Comparison of ENCODE assay signal across 8 cellular contexts in genomic region chr14:103332143-103332919, GRCh38. TPM values are rescaled to one million over a fixed set of nuclear protein-coding genes. Genes with fewer than 3 reads are reported as not detected.
DNase-seq lines count a peak whose midpoint lies in the region; ATAC-seq and TF ChIP-seq lines count a peak whose summit lies in the region.

No MANE protein-coding gene starts in this region.

- in situ Hi-C loops in GM13977 (cut with MboI; ENCODE audit: low pct_unique_long_range_greater_than_20kb, low sequenced_read_pairs, unreplicated experiment) = no loop called here

- peaks cover 13 to 48% (median 39%) of the 10 kb centered on the region in 4 donors for H3K4me1 ChIP-seq in stomach

- H3K27me3 ChIP-seq in stomach = no peaks in the 10 kb centered on the region

- peak overlapping the region; percentile 53 for H3K27ac Mint-ChIP-seq in activated CD4-positive, alpha-beta T cell treated with anti-CD3 and anti-CD28 coated beads, Interleukin-2, amount 10 ng/mL, durations not matched to agents 24 days and 14 days
- H3K27ac Mint-ChIP-seq in T-helper 17 cell (peak overlapping the region; percentile 94), glutamatergic neuron (ENCODE audit: unreplicated experiment) (peak overlapping the region; percentile 23)

- H3K27ac ChIP-seq in stomach = peak overlapping the region in 4 of 5 donors; percentile 99 to 100 (median 100)

- peaks cover 27% of the 10 kb centered on the region for H3K36me3 Mint-ChIP-seq in activated CD4-positive, alpha-beta T cell treated with anti-CD3 and anti-CD28 coated beads, Interleukin-2, amount 10 ng/mL, durations not matched to agents 24 days and 14 days (ENCODE audit: low read depth)
- no peaks in the 10 kb centered on the region for H3K36me3 Mint-ChIP-seq in T-helper 17 cell (ENCODE audit: low read depth)
- peaks cover 4% of the 10 kb centered on the region for H3K36me3 Mint-ChIP-seq in glutamatergic neuron (ENCODE audit: unreplicated experiment)

- TF ChIP-seq CTCF in glutamatergic neuron (IDR thresholded peaks at IDR 0.05; ENCODE audit: partially characterized antibody, unreplicated experiment) (no peak), stomach (IDR thresholded peaks at IDR 0.05) (no peak), GM13977 (IDR thresholded peaks at IDR 0.05; ENCODE audit: extremely low read depth, insufficient read depth, missing control alignments) (no peak)

- peaks cover 18 to 20% (median 20%) of the 10 kb centered on the region in 4 donors for H3K36me3 ChIP-seq in stomach

- 62 to 75% (median 63%) methylated on average over 9 of the region's 9 CpGs for WGBS in stomach, 5 donors

- intact Hi-C loops in activated CD4-positive, alpha-beta T cell treated with anti-CD3 and anti-CD28 coated beads, Interleukin-2, amount 10 ng/mL, durations not matched to agents 24 days and 14 days (cut with micrococcal nuclease) = loop anchor here (5.0 to 10.0 kb wide), 2 partner anchors 1018 to 1510 kb away; partner anchors contain the start of gene ZNF839
- intact Hi-C loops in stomach (cut with DNase I; ENCODE audit: low total_unique reads) = no loop called here

- H3K4me3 ChIP-seq in stomach = peak overlapping the region in 2 of 4 donors; percentile 86

- peaks cover 27% of the 10 kb centered on the region for H3K4me1 Mint-ChIP-seq in activated CD4-positive, alpha-beta T cell treated with anti-CD3 and anti-CD28 coated beads, Interleukin-2, amount 10 ng/mL, durations not matched to agents 24 days and 14 days
- H3K4me1 Mint-ChIP-seq in T-helper 17 cell (peaks cover 15% of the 10 kb centered on the region), glutamatergic neuron (ENCODE audit: low read depth, unreplicated experiment) (peaks cover 14% of the 10 kb centered on the region)

- no peak for TF ChIP-seq POLR2A in stomach (IDR thresholded peaks at IDR 0.05)

- DNase-seq in activated CD4-positive, alpha-beta T cell treated with anti-CD3 and anti-CD28 coated beads, Interleukin-2, amount 10 ng/mL, durations not matched to agents 24 days and 14 days = no peak
- DNase-seq in activated CD4-positive, alpha-beta T cell treated with anti-CD3 and anti-CD28 coated beads for 4 hours = no peak
- DNase-seq in T-helper 17 cell (no peak), glutamatergic neuron (no peak), stomach (no peak), GM13977 (ENCODE audit: low spot score) (no peak), DMS 273 (lab: John Stamatoyannopoulos, UW; ENCODE audit: unreplicated experiment) (no peak)

- H3K9me3 ChIP-seq in T-helper 17 cell (ENCODE audit: control insufficient read depth, low read length, poor library complexity, severe bottlenecking) (no peaks in the 10 kb centered on the region), stomach (no peaks in the 10 kb centered on the region)

- H3K9me3 Mint-ChIP-seq in activated CD4-positive, alpha-beta T cell treated with anti-CD3 and anti-CD28 coated beads, Interleukin-2, amount 10 ng/mL, durations not matched to agents 24 days and 14 days = no peaks in the 10 kb centered on the region
- peaks cover 9% of the 10 kb centered on the region for H3K9me3 Mint-ChIP-seq in glutamatergic neuron (ENCODE audit: unreplicated experiment)

- ATAC-seq in T-helper 17 cell (no peak), GM21447 (IDR thresholded peaks at IDR 0.05; ENCODE audit: unreplicated experiment) (no peak)

- peak overlapping the region; percentile 92 for H3K4me3 Mint-ChIP-seq in activated CD4-positive, alpha-beta T cell treated with anti-CD3 and anti-CD28 coated beads, Interleukin-2, amount 10 ng/mL, durations not matched to agents 24 days and 14 days
- peak overlapping the region; percentile 56 for H3K4me3 Mint-ChIP-seq in T-helper 17 cell
- H3K4me3 Mint-ChIP-seq in glutamatergic neuron (ENCODE audit: unreplicated experiment) = peak overlapping the region; percentile 71

- no peak for TF ChIP-seq EP300 in stomach (IDR thresholded peaks at IDR 0.05)

- peaks cover 4% of the 10 kb centered on the region for H3K27me3 Mint-ChIP-seq in activated CD4-positive, alpha-beta T cell treated with anti-CD3 and anti-CD28 coated beads, Interleukin-2, amount 10 ng/mL, durations not matched to agents 24 days and 14 days
- H3K27me3 Mint-ChIP-seq in T-helper 17 cell (no peaks in the 10 kb centered on the region), glutamatergic neuron (ENCODE audit: unreplicated experiment) (peaks cover 9% of the 10 kb centered on the region)

RNA-seq across cellular contexts. Expression of gene EIF5, which starts 1.7 kb away (rescaled TPM):
- total RNA-seq in activated CD4-positive, alpha-beta T cell treated with anti-CD3 and anti-CD28 coated beads, Interleukin-2, amount 10 ng/mL, durations not matched to agents 24 days and 14 days = 258 and 260 TPM in 2 replicates
- total RNA-seq in T-helper 17 cell (100 to 1,000 TPM; 649 to 800 TPM), glutamatergic neuron (ENCODE audit: unreplicated experiment) (232 TPM), stomach (100 to 1,000 TPM in 4 of 5 donors, 10 to 100 TPM in 1; 48.4 to 401 (median 202) TPM)
- polyA plus RNA-seq in stomach = 10 to 100 TPM; 44.3 to 83.9 (median 51.9) TPM

RNA-seq across cellular contexts. Expression of gene MARK3, which starts 52.9 kb away (rescaled TPM):
- 82.0 and 89.7 TPM in 2 replicates for total RNA-seq in activated CD4-positive, alpha-beta T cell treated with anti-CD3 and anti-CD28 coated beads, Interleukin-2, amount 10 ng/mL, durations not matched to agents 24 days and 14 days
- 100 to 1,000 TPM; 121 to 136 TPM for total RNA-seq in T-helper 17 cell
- 110 TPM for total RNA-seq in glutamatergic neuron (ENCODE audit: unreplicated experiment)
- total RNA-seq in stomach = 100 to 1,000 TPM in 4 of 5 donors, 10 to 100 TPM in 1; 85.8 to 157 (median 141) TPM
- polyA plus RNA-seq in stomach = 10 to 100 TPM; 52.6 to 62.0 (median 61.8) TPM

Comparison
In these comparisons a context has a peak if more than half of its experiments do, and no peak if none do; other contexts are left out.
1. H3K27ac Mint-ChIP-seq: peak in every context shown above with its lines; median percentile 94 in T-helper 17 cell; 53 in activated CD4-positive, alpha-beta T cell treated with anti-CD3 and anti-CD28 coated beads, Interleukin-2, amount 10 ng/mL, durations not matched to agents 24 days and 14 days; 23 in glutamatergic neuron.